Comparison of ENCODE assay signal across 8 cellular contexts in genomic region chr5:11384441-11385250, GRCh38.
DNase-seq lines count a peak whose midpoint lies in the region; ATAC-seq, FAIRE-seq and TF ChIP-seq lines count a peak whose summit lies in the region.

No MANE protein-coding gene starts in this region.

- POLR2A ChIA-PET in IMR-90 (lab: Charles Lee; ENCODE audit: unreplicated experiment), result no interaction called here

- H3K27me3 ChIP-seq in IMR-90 (ENCODE audit: control insufficient read depth, insufficient read depth, low read length), result peaks cover 9% of the 10 kb centered on the region

- H4K91ac ChIP-seq in IMR-90 (ENCODE audit: insufficient read depth, low read depth, low read length), result no peak overlapping the region

- no peak overlapping the region for H3K23ac ChIP-seq in IMR-90 (ENCODE audit: low read depth, low read length)

- H3K4me3 ChIP-seq in IMR-90 (ENCODE audit: insufficient read depth, low read depth, low read length) (no peak overlapping the region), astrocyte of the spinal cord (ENCODE audit: low read depth, low read length) (peak overlapping the region; percentile 40), kidney (ENCODE audit: low read length in 2 of 2) (peak overlapping the region in 1 of 2 donors; percentile 37)

- no peak overlapping the region for H2AK5ac ChIP-seq in IMR-90 (ENCODE audit: low read depth, low read length)

- no peaks in the 10 kb centered on the region for H3K9me1 ChIP-seq in IMR-90 (ENCODE audit: insufficient read depth, low read length)

- H3K18ac ChIP-seq in IMR-90 (ENCODE audit: low read depth, low read length), result no peak overlapping the region

- intact Hi-C loops in IMR-90 (cut with micrococcal nuclease) (no loop called here), kidney (cut with DNase I) (no loop called here)

- no peak for TF ChIP-seq RAD21 in IMR-90 (IDR thresholded peaks at IDR 0.05; ENCODE audit: low read length)

- H3K27ac ChIP-seq in IMR-90 (ENCODE audit: insufficient read depth, low read length) (no peak overlapping the region), kidney (ENCODE audit: low read depth in 2 of 2, low read length in 2 of 2) (no peak overlapping the region)

- no peaks in the 10 kb centered on the region for H3K36me3 Mint-ChIP-seq in stimulated activated effector memory CD8-positive, alpha-beta T cell treated with anti-CD3 and anti-CD28 coated beads, Interleukin-12 subunit alpha, Interleukin-12 subunit beta, amount 100 ng/mL, for 72 hours

- H2BK120ac ChIP-seq in IMR-90 (ENCODE audit: low read depth, low read length), result no peak overlapping the region

- no peak for TF ChIP-seq CTCF in IMR-90 (conservative IDR thresholded peaks at IDR 0.05; ENCODE audit: low read depth, low read length)
- no peak for TF ChIP-seq CTCF in astrocyte of the spinal cord (IDR thresholded peaks at IDR 0.05; ENCODE audit: low read depth, low read length)
- peak; percentile 6 for TF ChIP-seq CTCF in kidney (IDR thresholded peaks at IDR 0.05; ENCODE audit: borderline replicate concordance, extremely low read depth, insufficient read depth)

- H4K8ac ChIP-seq in IMR-90 (ENCODE audit: low read depth in 2 of 2, low read length in 2 of 2), result no peak overlapping the region

- dilution Hi-C loops in IMR-90 (cut with HindIII; ENCODE audit: low sequenced_read_pairs, unreplicated experiment), result no loop called here

- H3K4me1 Mint-ChIP-seq in stimulated activated effector memory CD8-positive, alpha-beta T cell treated with anti-CD3 and anti-CD28 coated beads, Interleukin-12 subunit alpha, Interleukin-12 subunit beta, amount 100 ng/mL, for 72 hours, result peaks cover 6% of the 10 kb centered on the region

- no peaks in the 10 kb centered on the region for H3K79me1 ChIP-seq in IMR-90 (ENCODE audit: low read depth in 1 of 2, low read length in 2 of 2)

- no peak overlapping the region for H2AK9ac ChIP-seq in IMR-90 (replicated peaks; ENCODE audit: low read depth, low read length, poor library complexity)

- no peak overlapping the region for H4K5ac ChIP-seq in IMR-90 (ENCODE audit: low read depth, low read length)

- FAIRE-seq in kidney (lab: Jason Lieb, UNC), result no peak

- no peak for DNase-seq in IMR-90
- no peak for DNase-seq in astrocyte of the spinal cord (ENCODE audit: low read depth, low spot score)
- DNase-seq in kidney, result peak; percentile 75
- DNase-seq in stimulated activated effector memory CD8-positive, alpha-beta T cell treated with anti-CD3 and anti-CD28 coated beads, Interleukin-12 subunit alpha, Interleukin-12 subunit beta, amount 100 ng/mL, for 72 hours (ENCODE audit: low spot score in 2 of 2), result no peak
- no peak for DNase-seq in kidney glomerular epithelial cell (lab: John Stamatoyannopoulos, UW)
- DNase-seq in HT-29 (ENCODE audit: low spot score), result no peak
- no peak for DNase-seq in GM19238 (ENCODE audit: insufficient read length, low spot score)

- no peak overlapping the region for H3K4ac ChIP-seq in IMR-90 (ENCODE audit: low read depth, low read length)

- H3K36me3 ChIP-seq in IMR-90 (ENCODE audit: control insufficient read depth, insufficient read depth, low read length) (no peaks in the 10 kb centered on the region), kidney (ENCODE audit: control insufficient read depth in 1 of 2, insufficient read depth in 2 of 2, low read length in 2 of 2) (no peaks in the 10 kb centered on the region)

- WGBS in IMR-90 (ENCODE audit: extremely low coverage in 2 of 2, insufficient read length in 1 of 2), 2 experiments, result 3% methylated on average over 13 of the region's 96 CpGs; no CpG with 5 or more reads in 1 of the 2 experiments

- H3K4me1 ChIP-seq in IMR-90 (ENCODE audit: control insufficient read depth, insufficient read depth, low read length) (no peaks in the 10 kb centered on the region), kidney (ENCODE audit: control insufficient read depth in 1 of 2, insufficient read depth in 1 of 2, low read depth in 1 of 2, low read length in 2 of 2) (peaks cover 0 to 4% of the 10 kb centered on the region in 2 donors)

- TF ChIP-seq POLR2A in IMR-90 (IDR thresholded peaks at IDR 0.05; ENCODE audit: low read depth, low read length), result no peak

- no peak overlapping the region for H3K27ac Mint-ChIP-seq in stimulated activated effector memory CD8-positive, alpha-beta T cell treated with anti-CD3 and anti-CD28 coated beads, Interleukin-12 subunit alpha, Interleukin-12 subunit beta, amount 100 ng/mL, for 72 hours

- H3K9me3 Mint-ChIP-seq in stimulated activated effector memory CD8-positive, alpha-beta T cell treated with anti-CD3 and anti-CD28 coated beads, Interleukin-12 subunit alpha, Interleukin-12 subunit beta, amount 100 ng/mL, for 72 hours, result no peaks in the 10 kb centered on the region

- peak overlapping the region; percentile 36 for H3K4me3 Mint-ChIP-seq in stimulated activated effector memory CD8-positive, alpha-beta T cell treated with anti-CD3 and anti-CD28 coated beads, Interleukin-12 subunit alpha, Interleukin-12 subunit beta, amount 100 ng/mL, for 72 hours

- CTCF ChIA-PET in IMR-90 (lab: Yijun Ruan, JAX), result interaction anchor here (0.6 kb wide), 1 partner anchor 260 kb away, joined by 3 read pairs; no protein-coding TSS in a partner anchor

- BruUV-seq in IMR-90 (replicated peaks; lab: Mats Ljungman, UMichigan), result no TSS peak

- in situ Hi-C loops in IMR-90 (cut with MboI; ENCODE audit: low sequenced_read_pairs), result no loop called here
- in situ Hi-C loops in astrocyte of the spinal cord (cut with HindIII; ENCODE audit: low sequenced_read_pairs), result no loop called here

- no peak overlapping the region for H3K9ac ChIP-seq in IMR-90 (ENCODE audit: low read depth, low read length)
- peak overlapping the region in 1 of 2 donors; percentile 26 for H3K9ac ChIP-seq in kidney (ENCODE audit: low read length in 2 of 2)

- H3K14ac ChIP-seq in IMR-90 (replicated peaks; ENCODE audit: low read depth, low read length), result no peak overlapping the region

- no peaks in the 10 kb centered on the region for H4K20me1 ChIP-seq in IMR-90 (ENCODE audit: insufficient read depth, low read length)

- no peak overlapping the region for H2BK20ac ChIP-seq in IMR-90 (ENCODE audit: low read depth, low read length)

- H3K9me3 ChIP-seq in IMR-90 (ENCODE audit: control insufficient read depth, insufficient read depth, low read length) (no peaks in the 10 kb centered on the region), kidney (ENCODE audit: control insufficient read depth in 1 of 2, low read length in 2 of 2) (no peaks in the 10 kb centered on the region)

- H3K4me2 ChIP-seq in IMR-90 (ENCODE audit: low read depth, low read length), result no peak overlapping the region; the same call in 1 of the 2 replicates

- peak overlapping the region; percentile 13 for H2AFZ ChIP-seq in IMR-90 (replicated peaks; ENCODE audit: low read length, poor library complexity)

- no peak for ATAC-seq in IMR-90 (ENCODE audit: low read depth)
- ATAC-seq in stimulated activated effector memory CD8-positive, alpha-beta T cell treated with anti-CD3 and anti-CD28 coated beads, Interleukin-12 subunit alpha, Interleukin-12 subunit beta, amount 100 ng/mL, for 72 hours, result peak; percentile 58
- no peak for ATAC-seq in HG02759 (IDR thresholded peaks at IDR 0.05; ENCODE audit: unreplicated experiment)

- H2BK15ac ChIP-seq in IMR-90 (ENCODE audit: low read depth, low read length), result no peak overlapping the region

- no peak overlapping the region for H2BK5ac ChIP-seq in IMR-90 (ENCODE audit: low read depth, low read length, poor library complexity, severe bottlenecking)

- H3K56ac ChIP-seq in IMR-90 (ENCODE audit: extremely low read depth, insufficient read depth, low read length), result no peak overlapping the region

TF ChIP-seq in IMR-90, 13 proteins besides CTCF, POLR2A, EP300 and RAD21:
- no peak for TF ChIP-seq RFX5 (IDR thresholded peaks at IDR 0.05; ENCODE audit: low read depth, low read length)
- TF ChIP-seq CHD1 (IDR thresholded peaks at IDR 0.05; ENCODE audit: low read depth, low read length), result no peak
- no peak for TF ChIP-seq SMC3 (IDR thresholded peaks at IDR 0.05; ENCODE audit: low read depth, low read length)
- TF ChIP-seq FOS (IDR thresholded peaks at IDR 0.05; ENCODE audit: low read depth, low read length), result no peak
- TF ChIP-seq MXI1 (IDR thresholded peaks at IDR 0.05; ENCODE audit: borderline replicate concordance, low read depth, low read length), result no peak
- TF ChIP-seq BHLHE40 (IDR thresholded peaks at IDR 0.05; ENCODE audit: low read depth, low read length), result no peak
- no peak for TF ChIP-seq USF2 (IDR thresholded peaks at IDR 0.05; ENCODE audit: low read depth, low read length)
- TF ChIP-seq CEBPB (IDR thresholded peaks at IDR 0.05; ENCODE audit: low read depth, low read length), result no peak
- TF ChIP-seq MAFK (IDR thresholded peaks at IDR 0.05; ENCODE audit: low read depth, low read length), result no peak
